In genomic region chr16:74578838-74579237, GRCh38 we compare ENCODE assay signal across 33 cellular contexts. TPM values are rescaled to one million over a fixed set of nuclear protein-coding genes. Genes with fewer than 3 reads are reported as not detected.
DNase-seq lines count a peak whose midpoint lies in the region; ATAC-seq, FAIRE-seq and TF ChIP-seq lines count a peak whose summit lies in the region.
"Had no signal": no experiment of that assay in that cellular context is flagged by ENCODE, and none has a peak within 500 bp of the region (broad histone marks: within the 10 kb centered on the region; RNA-seq: fewer than 3 reads in every experiment).

No MANE protein-coding gene starts in this region.

- FAIRE-seq in HepG2 (lab: Jason Lieb, UNC), result no peak
- FAIRE-seq: RCC 7860, small intestine had no signal

- POLR2A ChIA-PET in HepG2 (lab: Yijun Ruan, JAX) (no interaction called here), PC-9 (lab: Charles Lee; ENCODE audit: unreplicated experiment) (no interaction called here)

- H3K9me2 ChIP-seq in PC-9 (ENCODE audit: insufficient read depth), result no peaks in the 10 kb centered on the region

- no peak for DNase-seq in HepG2 (ENCODE audit: low spot score)
- no peak for DNase-seq in right lobe of liver
- DNase-seq in PC-9, result no peak
- no peak for DNase-seq in effector memory CD8-positive, alpha-beta T cell
- DNase-seq in HUDEP-2 (lab: John Stamatoyannopoulos, UW; ENCODE audit: unreplicated experiment in 76 of 76), result no peak
- no peak for DNase-seq in A172 (ENCODE audit: low spot score)
- DNase-seq in NCI-H2029 (lab: John Stamatoyannopoulos, UW), result no peak
- DNase-seq: activated CD4-positive, alpha-beta memory T cell treated with anti-CD3 and anti-CD28 coated beads, Interleukin-2, amount 10 ng/mL, durations not matched to agents 7 days and 5 days; activated gamma-delta T cell treated with Interleukin-2 at 50 U/mL for 16 hours; amygdala; CD8-positive, alpha-beta memory T cell; DMS153; effector CD8-positive, alpha-beta T cell; esophagus squamous epithelium; foreskin melanocyte; GOT3; IMR-90; left cardiac atrium; mucosa of descending colon; NCI-H1048; NCI-H1694 treated with DMSO at 0.1 percent for 48 hours; NCI-H2171 treated with DMSO at 0.1 percent for 48 hours; NCI-H510A treated with DMSO at 0.1 percent for 48 hours; nephron progenitor cell; ovary; retina; SJCRH30; small intestine; stimulated activated CD4-positive, alpha-beta T cell treated with anti-CD3 and anti-CD28 coated beads, Interleukin-1b, Interleukin-23, amount 100 ng/mL, for 48 hours; T-helper 1 cell had no signal

- H3K79me2 ChIP-seq in HepG2 (ENCODE audit: insufficient read depth, low read length) (peaks cover 88% of the 10 kb centered on the region), PC-9 (ENCODE audit: low read depth) (peaks cover 90% of the 10 kb centered on the region)

- no peak overlapping the region for H2AFZ ChIP-seq in HepG2 (ENCODE audit: low read length)
- no peak overlapping the region for H2AFZ ChIP-seq in PC-9

- BruUV-seq in HepG2 (replicated peaks; lab: Mats Ljungman, UMichigan) (no TSS peak), PC-9 (replicated peaks; lab: Mats Ljungman, UMichigan) (no TSS peak)

- H3K27me3 Mint-ChIP-seq in effector memory CD8-positive, alpha-beta T cell, result no peaks in the 10 kb centered on the region
- H3K27me3 Mint-ChIP-seq: activated CD4-positive, alpha-beta memory T cell treated with anti-CD3 and anti-CD28 coated beads, Interleukin-2, amount 10 ng/mL, durations not matched to agents 7 days and 5 days; type B pancreatic cell had no signal

- in situ Hi-C loops in HepG2 (cut with HindIII; ENCODE audit: extremely low pct_ligation_motif_present, low pct_unique_long_range_greater_than_20kb), result no loop called here

- H3K9me3 Mint-ChIP-seq in effector memory CD8-positive, alpha-beta T cell, result no peaks in the 10 kb centered on the region
- H3K9me3 Mint-ChIP-seq: activated CD4-positive, alpha-beta memory T cell treated with anti-CD3 and anti-CD28 coated beads, Interleukin-2, amount 10 ng/mL, durations not matched to agents 7 days and 5 days; CD8-positive, alpha-beta memory T cell had no signal

- TF ChIP-seq CTCF in HepG2 (CRISPR knock-in tag; IDR thresholded peaks at IDR 0.05) (no peak), right lobe of liver (IDR thresholded peaks at IDR 0.05) (no peak), PC-9 (conservative IDR thresholded peaks at IDR 0.05) (no peak)

- no peak for TF ChIP-seq POLR2A in HepG2 (IDR thresholded peaks at IDR 0.05; ENCODE audit: insufficient read depth in 1 of 2, low read depth in 2 of 2, low read length in 2 of 2)
- no peak for TF ChIP-seq POLR2A in right lobe of liver (IDR thresholded peaks at IDR 0.05)

- H3K4me1 ChIP-seq in HepG2 (ENCODE audit: insufficient read depth, low read length) (peaks cover 35% of the 10 kb centered on the region), right lobe of liver (peaks cover 0 to 25% (median 6%) of the 10 kb centered on the region in 4 donors), PC-9 (replicated peaks; ENCODE audit: insufficient read depth) (peaks cover 25% of the 10 kb centered on the region)
- H3K4me1 ChIP-seq: breast epithelium had no signal

- ATAC-seq in HepG2 (no peak), right lobe of liver (no peak)
- ATAC-seq in effector memory CD8-positive, alpha-beta T cell (replicated peaks), result no peak
- ATAC-seq: left cardiac atrium, mucosa of descending colon had no signal

- H3K27ac Mint-ChIP-seq in effector memory CD8-positive, alpha-beta T cell, result peak overlapping the region; percentile 55 to 78

- H3K4me2 ChIP-seq in HepG2 (ENCODE audit: low read depth, low read length), result no peak overlapping the region
- peak overlapping the region; percentile 52 for H3K4me2 ChIP-seq in PC-9

- H4K20me1 ChIP-seq in HepG2 (ENCODE audit: insufficient read depth, low read length) (no peaks in the 10 kb centered on the region; the same call in 1 of the 2 replicates), PC-9 (ENCODE audit: insufficient read depth) (peaks cover 6% of the 10 kb centered on the region; the same call in 1 of the 2 replicates)

- H3K9ac ChIP-seq in HepG2 (ENCODE audit: insufficient read depth, low read depth, low read length), result no peak overlapping the region

- H3K27me3 ChIP-seq in HepG2 (ENCODE audit: control insufficient read depth in 1 of 2, insufficient read depth in 2 of 2, low read length in 2 of 2) (no peaks in the 10 kb centered on the region), right lobe of liver (no peaks in the 10 kb centered on the region), PC-9 (ENCODE audit: insufficient read depth, low read depth) (no peaks in the 10 kb centered on the region)
- H3K27me3 ChIP-seq: breast epithelium, esophagus squamous epithelium, ovary, SJCRH30 had no signal

- H3F3A ChIP-seq in PC-9 (ENCODE audit: insufficient read depth, low read depth), result peaks cover 13% of the 10 kb centered on the region

- H3K4me1 Mint-ChIP-seq in effector memory CD8-positive, alpha-beta T cell (ENCODE audit: low read depth in 2 of 2), result peaks cover 48 to 73% of the 10 kb centered on the region in 2 donors

- intact Hi-C loops in HepG2 (cut with micrococcal nuclease; ENCODE audit: unreplicated experiment), result no loop called here
- intact Hi-C loops in right lobe of liver (cut with DNase I), result no loop called here
- intact Hi-C loops in PC-9 (cut with micrococcal nuclease; ENCODE audit: unreplicated experiment), result no loop called here

- no peaks in the 10 kb centered on the region; a peak in 1 of 5 replicates for H3K36me3 ChIP-seq in HepG2 (replicated peaks in 1 of 2; ENCODE audit: control insufficient read depth in 1 of 2, insufficient read depth in 2 of 2, low read length in 2 of 2)
- no peaks in the 10 kb centered on the region for H3K36me3 ChIP-seq in right lobe of liver
- H3K36me3 ChIP-seq in PC-9 (ENCODE audit: low read depth), result no peaks in the 10 kb centered on the region
- H3K36me3 ChIP-seq: breast epithelium, esophagus squamous epithelium, ovary, SJCRH30 had no signal

- H3K27ac ChIP-seq in HepG2 (ENCODE audit: extremely low read length, insufficient read depth, low read length), result no peak overlapping the region
- H3K27ac ChIP-seq in right lobe of liver, result no peak overlapping the region
- H3K27ac ChIP-seq in PC-9, result peak overlapping the region; percentile 77
- H3K27ac ChIP-seq: breast epithelium, esophagus squamous epithelium, ovary, SJCRH30 had no signal

- CTCF ChIA-PET in HepG2 (lab: Yijun Ruan, JAX; ENCODE audit: low intra/inter-chr PET ratio, low total read pairs), result no interaction called here
- CTCF ChIA-PET in PC-9 (lab: Charles Lee), result no interaction called here

- H3K4me3 Mint-ChIP-seq in effector memory CD8-positive, alpha-beta T cell, result no peak overlapping the region
- H3K4me3 Mint-ChIP-seq: activated CD4-positive, alpha-beta memory T cell treated with anti-CD3 and anti-CD28 coated beads, Interleukin-2, amount 10 ng/mL, durations not matched to agents 7 days and 5 days; nephron progenitor cell; type B pancreatic cell had no signal

- H3K4me3 ChIP-seq in HepG2 (replicated peaks in 1 of 3; ENCODE audit: insufficient read depth in 1 of 3, low read depth in 2 of 3, low read length in 3 of 3) (no peak overlapping the region), right lobe of liver (no peak overlapping the region), PC-9 (no peak overlapping the region)
- H3K4me3 ChIP-seq: breast epithelium, esophagus squamous epithelium, mucosa of descending colon, ovary, SJCRH30 had no signal

- TF ChIP-seq EP300 in HepG2 (IDR thresholded peaks at IDR 0.05; ENCODE audit: low read depth in 2 of 2, low read length in 2 of 2) (no peak), HepG2 (CRISPR knock-in tag; IDR thresholded peaks at IDR 0.05; ENCODE audit: borderline replicate concordance) (no peak)

- WGBS in HepG2 (ENCODE audit: low lambda C conversion rate), result 96% methylated on average over 3 of the region's 3 CpGs
- 73% methylated on average over 3 of the region's 3 CpGs for WGBS in right lobe of liver (ENCODE audit: insufficient coverage, low coverage, low lambda C conversion rate, missing lambda C conversion rate)

- H3K9me3 ChIP-seq in HepG2 (ENCODE audit: low read length) (no peaks in the 10 kb centered on the region), right lobe of liver (no peaks in the 10 kb centered on the region), PC-9 (ENCODE audit: insufficient read depth, low read depth) (no peaks in the 10 kb centered on the region)
- H3K9me3 ChIP-seq: breast epithelium, esophagus squamous epithelium, mucosa of descending colon, ovary, SJCRH30 had no signal

- peaks cover 9% of the 10 kb centered on the region for H3K36me3 Mint-ChIP-seq in effector memory CD8-positive, alpha-beta T cell (ENCODE audit: insufficient read depth)

- no peak for TF ChIP-seq RAD21 in HepG2 (CRISPR knock-in tag; IDR thresholded peaks at IDR 0.05)

TF ChIP-seq in HepG2, 621 proteins besides CTCF, POLR2A, EP300 and RAD21 (continues in another document):
- TF ChIP-seq ZNF772 (CRISPR knock-in tag; IDR thresholded peaks at IDR 0.05) (no peak), ZNF333 (CRISPR knock-in tag; IDR thresholded peaks at IDR 0.05; ENCODE audit: borderline replicate concordance) (no peak), ZNF660 (CRISPR knock-in tag; IDR thresholded peaks at IDR 0.05; ENCODE audit: borderline replicate concordance, low read depth) (no peak)

RNA-seq across cellular contexts. Expression of gene GLG1, which starts 28.1 kb away (rescaled TPM):
- total RNA-seq in HepG2 (2016; rRNA removed; fragmentation: Illumina TruSeq; extraction: Trizol) (46.1 and 87.7 TPM in 2 replicates), right lobe of liver (10 to 100 TPM; 42.4 to 65.1 (median 44.7) TPM), PC-9 (2021) (117 TPM in 2 replicates)
- total RNA-seq in HepG2 (2016; cell fraction: cytosol; rRNA removed; fragmentation: Illumina TruSeq; extraction: Trizol; ENCODE audit: low read depth), result 26.8 and 36.0 TPM in 2 replicates
- 38.4 and 88.5 TPM in 2 replicates for total RNA-seq in HepG2 (2016; cell fraction: insoluble cytoplasmic fraction; rRNA removed; fragmentation: Illumina TruSeq; extraction: Trizol)
- total RNA-seq in HepG2 (2016; cell fraction: membrane; rRNA removed; fragmentation: Illumina TruSeq; extraction: Trizol), result 19.9 and 23.0 TPM in 2 replicates
- 101 and 124 TPM in 2 replicates for total RNA-seq in HepG2 (2016; cell fraction: nucleus; rRNA removed; fragmentation: Illumina TruSeq; extraction: Trizol)
- polyA plus RNA-seq in HepG2 (2011; rRNA removed), result 128 and 141 TPM in 2 replicates
- polyA plus RNA-seq in HepG2 (2011; cell fraction: cytosol; rRNA removed), result 92.4 and 107 TPM in 2 replicates
- 89.7 and 89.9 TPM in 2 replicates for polyA plus RNA-seq in HepG2 (2011; cell fraction: nucleus; rRNA removed)
- polyA plus RNA-seq in HepG2 (2012), result 121 and 125 TPM in 2 replicates
- 3.6 and 3.9 TPM in 2 replicates for polyA plus RNA-seq in HepG2 (2016; cell fraction: cytosol; fragmentation: Illumina TruSeq; extraction: Trizol; ENCODE audit: low read depth)
- 28.4 and 32.8 TPM in 2 replicates for polyA plus RNA-seq in HepG2 (2016; cell fraction: insoluble cytoplasmic fraction; fragmentation: Illumina TruSeq; extraction: Trizol; ENCODE audit: low read depth)
- 6.2 and 7.9 TPM in 2 replicates for polyA plus RNA-seq in HepG2 (2016; cell fraction: membrane; fragmentation: Illumina TruSeq; extraction: Trizol; ENCODE audit: low read depth)
- polyA plus RNA-seq in HepG2 (2016; cell fraction: nucleus; fragmentation: Illumina TruSeq; extraction: Trizol; ENCODE audit: insufficient read depth, low read depth), result 114 and 118 TPM in 2 replicates
- polyA minus RNA-seq in HepG2 (2011; rRNA and poly(A)+ RNA removed; ENCODE audit: low replicate concordance), result 52.8 and 189 TPM in 2 replicates
- polyA minus RNA-seq in HepG2 (2011; cell fraction: cytosol; rRNA and poly(A)+ RNA removed), result 122 and 148 TPM in 2 replicates
- 119 and 159 TPM in 2 replicates for polyA minus RNA-seq in HepG2 (2011; cell fraction: nucleus; rRNA and poly(A)+ RNA removed)
- 88.7 and 90.7 TPM in 2 replicates for total RNA-seq in A172 (2014; rRNA removed; shearing (Covaris generic))
